ENCODE assay signal across 1 cellular context in the genomic region with DNA sequence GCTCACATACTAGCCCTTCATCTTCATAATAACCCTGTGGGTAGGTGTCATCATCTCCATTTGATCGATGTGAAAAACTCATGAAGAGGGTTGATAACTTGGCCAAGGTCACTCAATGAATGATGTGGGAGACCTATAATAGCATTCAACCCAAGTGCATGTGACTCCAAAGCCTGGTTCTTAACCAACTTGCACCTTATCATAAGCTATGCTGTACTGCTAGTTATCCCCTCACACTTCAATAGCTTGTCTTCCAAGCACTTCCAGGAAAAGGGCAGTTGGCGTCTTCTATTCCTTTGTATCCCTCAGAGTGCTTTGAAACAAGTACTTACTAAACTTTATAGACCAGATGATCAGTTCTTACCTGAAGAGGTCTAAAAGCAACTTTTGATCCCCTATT.
TF ChIP-seq lines count a peak whose summit lies in the region.

No MANE protein-coding gene starts in this region.

TF ChIP-seq in HCT116, 20 proteins besides CTCF, POLR2A, EP300 and RAD21:
- TF ChIP-seq, protein P1, sequence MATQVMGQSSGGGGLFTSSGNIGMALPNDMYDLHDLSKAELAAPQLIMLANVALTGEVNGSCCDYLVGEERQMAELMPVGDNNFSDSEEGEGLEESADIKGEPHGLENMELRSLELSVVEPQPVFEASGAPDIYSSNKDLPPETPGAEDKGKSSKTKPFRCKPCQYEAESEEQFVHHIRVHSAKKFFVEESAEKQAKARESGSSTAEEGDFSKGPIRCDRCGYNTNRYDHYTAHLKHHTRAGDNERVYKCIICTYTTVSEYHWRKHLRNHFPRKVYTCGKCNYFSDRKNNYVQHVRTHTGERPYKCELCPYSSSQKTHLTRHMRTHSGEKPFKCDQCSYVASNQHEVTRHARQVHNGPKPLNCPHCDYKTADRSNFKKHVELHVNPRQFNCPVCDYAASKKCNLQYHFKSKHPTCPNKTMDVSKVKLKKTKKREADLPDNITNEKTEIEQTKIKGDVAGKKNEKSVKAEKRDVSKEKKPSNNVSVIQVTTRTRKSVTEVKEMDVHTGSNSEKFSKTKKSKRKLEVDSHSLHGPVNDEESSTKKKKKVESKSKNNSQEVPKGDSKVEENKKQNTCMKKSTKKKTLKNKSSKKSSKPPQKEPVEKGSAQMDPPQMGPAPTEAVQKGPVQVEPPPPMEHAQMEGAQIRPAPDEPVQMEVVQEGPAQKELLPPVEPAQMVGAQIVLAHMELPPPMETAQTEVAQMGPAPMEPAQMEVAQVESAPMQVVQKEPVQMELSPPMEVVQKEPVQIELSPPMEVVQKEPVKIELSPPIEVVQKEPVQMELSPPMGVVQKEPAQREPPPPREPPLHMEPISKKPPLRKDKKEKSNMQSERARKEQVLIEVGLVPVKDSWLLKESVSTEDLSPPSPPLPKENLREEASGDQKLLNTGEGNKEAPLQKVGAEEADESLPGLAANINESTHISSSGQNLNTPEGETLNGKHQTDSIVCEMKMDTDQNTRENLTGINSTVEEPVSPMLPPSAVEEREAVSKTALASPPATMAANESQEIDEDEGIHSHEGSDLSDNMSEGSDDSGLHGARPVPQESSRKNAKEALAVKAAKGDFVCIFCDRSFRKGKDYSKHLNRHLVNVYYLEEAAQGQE (IDR thresholded peaks at IDR 0.05; ENCODE audit: low read depth): no peak
- TF ChIP-seq YY1 (IDR thresholded peaks at IDR 0.05; ENCODE audit: extremely low read depth, insufficient replicate concordance, low read depth, low read length): no peak
- TF ChIP-seq TCF7L2 (IDR thresholded peaks at IDR 0.05; ENCODE audit: borderline replicate concordance, extremely low read depth, insufficient read depth, insufficient read length): no peak
- no peak for TF ChIP-seq ELF1 (IDR thresholded peaks at IDR 0.05; ENCODE audit: borderline replicate concordance, low read depth)
- TF ChIP-seq SIN3A (IDR thresholded peaks at IDR 0.05; ENCODE audit: low read depth): no peak
- TF ChIP-seq, protein P2, sequence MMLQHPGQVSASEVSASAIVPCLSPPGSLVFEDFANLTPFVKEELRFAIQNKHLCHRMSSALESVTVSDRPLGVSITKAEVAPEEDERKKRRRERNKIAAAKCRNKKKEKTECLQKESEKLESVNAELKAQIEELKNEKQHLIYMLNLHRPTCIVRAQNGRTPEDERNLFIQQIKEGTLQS (IDR thresholded peaks at IDR 0.05): no peak
- no peak for TF ChIP-seq ZNF274 (IDR thresholded peaks at IDR 0.05; ENCODE audit: low read depth, low read length)
- TF ChIP-seq, protein P3, sequence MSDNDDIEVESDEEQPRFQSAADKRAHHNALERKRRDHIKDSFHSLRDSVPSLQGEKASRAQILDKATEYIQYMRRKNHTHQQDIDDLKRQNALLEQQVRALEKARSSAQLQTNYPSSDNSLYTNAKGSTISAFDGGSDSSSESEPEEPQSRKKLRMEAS (IDR thresholded peaks at IDR 0.05): no peak
- no peak for TF ChIP-seq POLR2AphosphoS5 (IDR thresholded peaks at IDR 0.05; ENCODE audit: low read depth, low read length)
- TF ChIP-seq EZH2phosphoT487 (IDR thresholded peaks at IDR 0.05; ENCODE audit: borderline replicate concordance): no peak
- TF ChIP-seq CBX3 (IDR thresholded peaks at IDR 0.05; ENCODE audit: low read depth): no peak
- no peak for TF ChIP-seq EGR1 (IDR thresholded peaks at IDR 0.05; ENCODE audit: low read depth)
- TF ChIP-seq SP1 (IDR thresholded peaks at IDR 0.05; ENCODE audit: low read depth): no peak
- TF ChIP-seq, protein P4, sequence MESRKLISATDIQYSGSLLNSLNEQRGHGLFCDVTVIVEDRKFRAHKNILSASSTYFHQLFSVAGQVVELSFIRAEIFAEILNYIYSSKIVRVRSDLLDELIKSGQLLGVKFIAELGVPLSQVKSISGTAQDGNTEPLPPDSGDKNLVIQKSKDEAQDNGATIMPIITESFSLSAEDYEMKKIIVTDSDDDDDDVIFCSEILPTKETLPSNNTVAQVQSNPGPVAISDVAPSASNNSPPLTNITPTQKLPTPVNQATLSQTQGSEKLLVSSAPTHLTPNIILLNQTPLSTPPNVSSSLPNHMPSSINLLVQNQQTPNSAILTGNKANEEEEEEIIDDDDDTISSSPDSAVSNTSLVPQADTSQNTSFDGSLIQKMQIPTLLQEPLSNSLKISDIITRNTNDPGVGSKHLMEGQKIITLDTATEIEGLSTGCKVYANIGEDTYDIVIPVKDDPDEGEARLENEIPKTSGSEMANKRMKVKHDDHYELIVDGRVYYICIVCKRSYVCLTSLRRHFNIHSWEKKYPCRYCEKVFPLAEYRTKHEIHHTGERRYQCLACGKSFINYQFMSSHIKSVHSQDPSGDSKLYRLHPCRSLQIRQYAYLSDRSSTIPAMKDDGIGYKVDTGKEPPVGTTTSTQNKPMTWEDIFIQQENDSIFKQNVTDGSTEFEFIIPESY (IDR thresholded peaks at IDR 0.05; ENCODE audit: extremely low read depth, insufficient replicate concordance, low read length): no peak
- TF ChIP-seq SRF (IDR thresholded peaks at IDR 0.05; ENCODE audit: low read depth): no peak
- TF ChIP-seq FOSL1 (IDR thresholded peaks at IDR 0.05; ENCODE audit: low read depth): no peak
- TF ChIP-seq CEBPB (IDR thresholded peaks at IDR 0.05; ENCODE audit: low read depth): no peak
- TF ChIP-seq ZFX (IDR thresholded peaks at IDR 0.05): no peak
- TF ChIP-seq JUND (IDR thresholded peaks at IDR 0.05): no peak
